In genomic region chr16:72760581-72760980, GRCh38 we compare ENCODE assay signal across 7 cellular contexts.
"Had no signal": no experiment of that assay in that cellular context is flagged by ENCODE, and none has a peak within 500 bp of the region (broad histone marks: within the 10 kb centered on the region; RNA-seq: fewer than 3 reads in every experiment).

No MANE protein-coding gene starts in this region.

- H3K4me3 ChIP-seq: GM23338, K562 had no signal

- ATAC-seq: GM23338, K562 had no signal

- H3K4me3 Mint-ChIP-seq: GM23338, H9 had no signal

- H3K27ac Mint-ChIP-seq: GM23338, H9 had no signal

- H3K27ac ChIP-seq: HL-60 had no signal

- DNase-seq: H9, HCEC 1CT, IMR-90, KG1 had no signal
